9 cellular contexts compared by ENCODE assay signal in the genomic region with DNA sequence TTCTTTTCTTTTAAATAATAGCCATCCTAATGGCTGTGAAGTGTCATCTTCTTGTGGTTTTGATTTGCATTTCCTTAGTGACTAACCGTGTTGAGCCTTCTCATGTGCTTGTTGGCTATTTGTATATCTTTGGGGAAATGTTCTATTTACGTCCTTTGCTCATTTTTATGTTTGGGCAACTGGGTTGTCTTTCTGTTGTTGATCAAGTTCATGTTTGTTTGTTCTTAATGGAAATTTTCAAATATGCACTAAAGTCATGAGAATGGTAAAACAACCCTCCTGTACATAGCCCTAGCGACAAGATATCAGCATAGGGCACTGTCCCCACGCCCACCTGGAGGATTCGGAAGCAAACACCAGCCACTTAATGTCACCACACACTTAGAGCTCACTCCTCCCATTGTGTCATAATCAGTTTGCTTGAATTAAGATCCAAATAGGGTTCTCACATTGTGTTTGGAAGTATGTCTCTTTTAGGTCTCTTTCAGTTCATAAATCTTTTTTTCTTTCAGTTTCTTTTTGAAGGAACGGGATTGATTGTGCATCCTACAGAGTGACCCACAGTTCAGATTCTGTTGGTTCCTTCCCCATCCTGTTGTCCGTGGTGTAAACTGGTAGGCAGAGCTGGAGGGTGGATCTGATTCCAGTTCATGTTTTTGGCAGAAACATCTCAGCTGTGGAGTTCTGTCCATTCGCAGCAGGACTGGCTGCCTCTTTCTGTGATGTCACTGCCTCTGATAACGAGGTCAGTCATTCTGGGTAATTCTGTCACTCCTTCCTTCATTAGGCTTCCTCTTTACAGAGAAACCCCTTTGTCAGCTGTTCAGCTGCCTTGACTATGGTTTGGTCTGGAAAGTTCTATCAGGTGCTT. TPM values are rescaled to one million over a fixed set of nuclear protein-coding genes. Genes with fewer than 3 reads are reported as not detected.
A peak's percentile ranks its signal among the peaks of the same experiment; 100 is the strongest.
DNase-seq lines count a peak whose midpoint lies in the region; ATAC-seq, FAIRE-seq and TF ChIP-seq lines count a peak whose summit lies in the region.
"Had no signal": no experiment of that assay in that cellular context is flagged by ENCODE, and none has a peak within 500 bp of the region (broad histone marks: within the 10 kb centered on the region; RNA-seq: fewer than 3 reads in every experiment).

No MANE protein-coding gene starts in this region.

- BruUV-seq in endothelial cell of umbilical vein (replicated peaks; lab: Mats Ljungman, UMichigan), result no TSS peak

- peak overlapping the region; percentile 17 for H3K4me2 ChIP-seq in endothelial cell of umbilical vein (ENCODE audit: insufficient read depth, low read length)

- 61 to 74% (median 68%) methylated on average over 9 of the region's 9 CpGs for WGBS in psoas muscle, 3 donors

- H3K36me3 ChIP-seq in endothelial cell of umbilical vein (ENCODE audit: control insufficient read depth in 2 of 2, extremely low read depth in 1 of 2, insufficient read depth in 2 of 2, low read length in 2 of 2) (no peaks in the 10 kb centered on the region), psoas muscle (ENCODE audit: insufficient read depth in 1 of 2, low read depth in 1 of 2) (peaks cover 0 to 13% of the 10 kb centered on the region in 2 donors)

- POLR2A ChIA-PET in endothelial cell of umbilical vein (lab: Charles Lee), result no interaction called here

- CTCF ChIA-PET in endothelial cell of umbilical vein (lab: Charles Lee), result interaction anchor here (0.8 to 1.2 kb wide), 2 partner anchors 17 to 21 kb away, joined by 3 read pairs; no protein-coding TSS in a partner anchor

- peak; percentile 77 for FAIRE-seq in endothelial cell of umbilical vein (lab: Jason Lieb, UNC)

- H3K27me3 ChIP-seq in endothelial cell of umbilical vein (ENCODE audit: control insufficient read depth in 2 of 2, insufficient read depth in 2 of 2, low read length in 2 of 2) (no peaks in the 10 kb centered on the region), psoas muscle (ENCODE audit: insufficient read depth in 3 of 3, low read length in 2 of 3) (no peaks in the 10 kb centered on the region)
- H3K27me3 ChIP-seq: gastroesophageal sphincter had no signal

- H2AFZ ChIP-seq in endothelial cell of umbilical vein (ENCODE audit: low read depth, low read length), result no peak overlapping the region

- peaks cover 5% of the 10 kb centered on the region for H3K79me2 ChIP-seq in endothelial cell of umbilical vein (ENCODE audit: control insufficient read depth, insufficient read depth, low read length)

- intact Hi-C loops in endothelial cell of umbilical vein (cut with micrococcal nuclease), result loop anchor here (5.0 kb wide), 2 partner anchors 44 to 74 kb away; no protein-coding TSS in a partner anchor
- intact Hi-C loops in psoas muscle (cut with DNase I), result no loop called here

- no peak overlapping the region for H3K9ac ChIP-seq in endothelial cell of umbilical vein (replicated peaks; ENCODE audit: extremely low read depth, insufficient read depth, low read length)

- TF ChIP-seq CTCF in endothelial cell of umbilical vein (IDR thresholded peaks at IDR 0.05; ENCODE audit: extremely low read depth in 1 of 2, insufficient read depth in 1 of 2, low read depth in 1 of 2, low read length in 2 of 2) (no peak), psoas muscle (IDR thresholded peaks at IDR 0.05) (no peak)

- H3K9me1 ChIP-seq in endothelial cell of umbilical vein (replicated peaks; ENCODE audit: control insufficient read depth, extremely low read depth, insufficient read depth, low read length), result no peaks in the 10 kb centered on the region

- dilution Hi-C loops in endothelial cell of umbilical vein (cut with MboI; ENCODE audit: extremely low pct_ligation_motif_present, low sequenced_read_pairs), result no loop called here

- no peak for ATAC-seq in GM18505 (IDR thresholded peaks at IDR 0.05; ENCODE audit: unreplicated experiment)
- peak; percentile 36 for ATAC-seq in HG03460 (IDR thresholded peaks at IDR 0.05; ENCODE audit: unreplicated experiment)
- no peak for ATAC-seq in psoas muscle
- ATAC-seq in GM21367 (IDR thresholded peaks at IDR 0.05; ENCODE audit: unreplicated experiment), result no peak
- ATAC-seq: gastroesophageal sphincter had no signal

- no peak overlapping the region for H3K4me3 ChIP-seq in endothelial cell of umbilical vein (replicated peaks in 1 of 3; ENCODE audit: insufficient read depth in 1 of 3, low read depth in 1 of 3, low read length in 3 of 3)
- H3K4me3 ChIP-seq in psoas muscle, result no peak overlapping the region
- H3K4me3 ChIP-seq: gastroesophageal sphincter had no signal

- no peaks in the 10 kb centered on the region for H4K20me1 ChIP-seq in endothelial cell of umbilical vein (replicated peaks; ENCODE audit: control insufficient read depth, extremely low read depth, insufficient read depth, low read length)

- TF ChIP-seq POLR2A in GM18505 (IDR thresholded peaks at IDR 0.05; ENCODE audit: borderline replicate concordance, extremely low read depth, insufficient read depth, insufficient read length), result peak; percentile 9
- TF ChIP-seq POLR2A in endothelial cell of umbilical vein (IDR thresholded peaks at IDR 0.05; ENCODE audit: low read depth, low read length), result no peak

- H3K27ac ChIP-seq in endothelial cell of umbilical vein (ENCODE audit: insufficient read depth, low read depth, low read length) (peak overlapping the region; percentile 27), psoas muscle (peak overlapping the region; percentile 76)

- H3K4me1 ChIP-seq in endothelial cell of umbilical vein (ENCODE audit: control insufficient read depth, extremely low read depth, insufficient read depth, low read length) (peaks cover 47% of the 10 kb centered on the region), psoas muscle (peaks cover 42% of the 10 kb centered on the region)

- no peak for DNase-seq in endothelial cell of umbilical vein (ENCODE audit: low read depth, low spot score)
- peak in 1 of 2 donors; percentile 28 for DNase-seq in psoas muscle
- no peak for DNase-seq in stimulated activated CD4-positive, alpha-beta T cell treated with anti-CD3 and anti-CD28 coated beads, Interleukin-2, amount 100 ng/mL, for 48 hours
- DNase-seq in midbrain (lab: John Stamatoyannopoulos, UW), result no peak
- DNase-seq in activated effector memory CD4-positive, alpha-beta T cell treated with Interleukin-2 at 50 U/mL for 16 hours, result no peak

- H3K9me3 ChIP-seq in endothelial cell of umbilical vein (replicated peaks; ENCODE audit: control insufficient read depth, insufficient read depth, low read length), result no peaks in the 10 kb centered on the region
- H3K9me3 ChIP-seq in psoas muscle, result no peaks in the 10 kb centered on the region
- H3K9me3 ChIP-seq: gastroesophageal sphincter had no signal

TF ChIP-seq in endothelial cell of umbilical vein, 7 proteins besides CTCF, POLR2A, EP300 and RAD21:
- TF ChIP-seq FOS (IDR thresholded peaks at IDR 0.05; ENCODE audit: borderline replicate concordance, insufficient read depth, low read length) (peak; percentile 15), EZH2 (IDR thresholded peaks at IDR 0.05; ENCODE audit: borderline replicate concordance, low read depth, low read length, severe bottlenecking) (no peak)

RNA-seq across cellular contexts. Expression of a gene that starts 26.4 kb away (rescaled TPM):
- total RNA-seq in endothelial cell of umbilical vein (17.1 and 20.0 TPM in 2 replicates), psoas muscle (1 to 10 TPM in 3 of 4 donors, under 1 TPM in 1; 0.97 to 2.4 (median 1.6) TPM)
- polyA plus RNA-seq in endothelial cell of umbilical vein (33.1 and 45.3 TPM in 2 replicates), psoas muscle (1 to 10 TPM in 2 of 3 donors, under 1 TPM in 1; 0.97 to 1.7 (median 1.7) TPM)
- 13.5 and 16.6 TPM in 2 replicates for polyA plus RNA-seq in endothelial cell of umbilical vein (2011; cell fraction: cytosol; rRNA removed)
- polyA plus RNA-seq in endothelial cell of umbilical vein (2011; cell fraction: nucleus; rRNA removed), result 14.3 and 15.7 TPM in 2 replicates
- polyA plus RNA-seq in endothelial cell of umbilical vein (2012), result 2.9 and 3.6 TPM in 2 replicates
- polyA minus RNA-seq in endothelial cell of umbilical vein, result 34.9 TPM in 2 replicates
- not detected for polyA minus RNA-seq in endothelial cell of umbilical vein (2011; cell fraction: cytosol; rRNA and poly(A)+ RNA removed)
- 10.3 and 12.8 TPM in 2 replicates for polyA minus RNA-seq in endothelial cell of umbilical vein (2011; cell fraction: nucleus; rRNA and poly(A)+ RNA removed)
